ENCODE assay signal across 8 cellular contexts in genomic region chr3:52299815-52300611, GRCh38. TPM values are rescaled to one million over a fixed set of nuclear protein-coding genes. Genes with fewer than 3 reads are reported as not detected.
DNase-seq lines count a peak whose midpoint lies in the region; ATAC-seq, FAIRE-seq and TF ChIP-seq lines count a peak whose summit lies in the region.

No MANE protein-coding gene starts in this region.

- H2BK15ac ChIP-seq in neuronal stem cell (ENCODE audit: low read length) = peak overlapping the region; percentile 94

- peak; percentile 86 for FAIRE-seq in GM12892 (lab: Jason Lieb, UNC)

- peak overlapping the region; percentile 52 for H2BK12ac ChIP-seq in neuronal stem cell (ENCODE audit: low read length)

- peaks cover 41 to 45% of the 10 kb centered on the region in 2 donors for H3K4me1 ChIP-seq in neuronal stem cell (ENCODE audit: control insufficient read depth in 2 of 2, insufficient read depth in 1 of 2, low read depth in 1 of 2, low read length in 2 of 2)

- H4K8ac ChIP-seq in neuronal stem cell (ENCODE audit: low read depth, low read length) = no peak overlapping the region

- H3K9ac ChIP-seq in neuronal stem cell (ENCODE audit: low read depth, low read length, poor library complexity) = peak overlapping the region; percentile 71

- no peak overlapping the region for H3K4ac ChIP-seq in neuronal stem cell (ENCODE audit: low read length)

- no peaks in the 10 kb centered on the region for H3K9me3 ChIP-seq in neuronal stem cell (replicated peaks in 1 of 2; ENCODE audit: control insufficient read depth in 2 of 2, insufficient read depth in 1 of 2, low read depth in 1 of 2, low read length in 2 of 2)

- peaks cover 0 to 7% of the 10 kb centered on the region in 2 donors for H3K36me3 ChIP-seq in neuronal stem cell (replicated peaks in 1 of 2; ENCODE audit: control insufficient read depth in 2 of 2, insufficient read depth in 2 of 2, low read length in 2 of 2)

- peak overlapping the region; percentile 59 for H3K27ac ChIP-seq in neuronal stem cell (replicated peaks; ENCODE audit: low read length)

- H2BK120ac ChIP-seq in neuronal stem cell (ENCODE audit: low read depth, low read length) = peak overlapping the region; percentile 73

- H3K4me3 ChIP-seq in fibroblast of villous mesenchyme (ENCODE audit: low read depth, low read length) = no peak overlapping the region
- H3K4me3 ChIP-seq in neuronal stem cell (ENCODE audit: low read length in 2 of 2) = peak overlapping the region; percentile 18 to 59

- peak overlapping the region; percentile 85 for H4K91ac ChIP-seq in neuronal stem cell (ENCODE audit: low read depth, low read length, poor library complexity)

- DNase-seq in GM12892 (ENCODE audit: insufficient read length) = no peak
- peak; percentile 31 for DNase-seq in NCI-H524 treated with DMSO at 0.1 percent for 48 hours (lab: John Stamatoyannopoulos, UW)
- peak; percentile 48 for DNase-seq in fibroblast of villous mesenchyme (ENCODE audit: low read depth)
- DNase-seq in neuronal stem cell (ENCODE audit: low spot score) = no peak
- DNase-seq in DMS53 (lab: John Stamatoyannopoulos, UW) = no peak
- no peak for DNase-seq in DMS153 (lab: John Stamatoyannopoulos, UW)

- no peaks in the 10 kb centered on the region for H3K27me3 ChIP-seq in neuronal stem cell (ENCODE audit: control insufficient read depth in 3 of 3, insufficient read depth in 3 of 3, low read depth in 1 of 3, low read length in 3 of 3)

- peak overlapping the region; percentile 50 for H3K14ac ChIP-seq in neuronal stem cell (ENCODE audit: low read length)

- peak overlapping the region; percentile 62 for H2BK5ac ChIP-seq in neuronal stem cell (ENCODE audit: low read length)

- peak; percentile 30 for TF ChIP-seq CTCF in fibroblast of villous mesenchyme (IDR thresholded peaks at IDR 0.05; ENCODE audit: insufficient read depth, low read depth, low read length)

- peak overlapping the region; percentile 72 for H3K4me2 ChIP-seq in neuronal stem cell (ENCODE audit: insufficient read depth, low read length, poor library complexity, severe bottlenecking)

- peak overlapping the region; percentile 16 for H3K23ac ChIP-seq in neuronal stem cell (ENCODE audit: low read depth, low read length, poor library complexity)

- no peak for TF ChIP-seq POLR2A in GM12892 (IDR thresholded peaks at IDR 0.05; ENCODE audit: low read depth, low read length)

- H2AK5ac ChIP-seq in neuronal stem cell (ENCODE audit: low read depth, low read length) = peak overlapping the region; percentile 94

- no CpG with 5 or more reads among the region's 14 CpGs for WGBS in neuronal stem cell (ENCODE audit: extremely low coverage in 2 of 2, insufficient read length in 2 of 2, insufficient replicate concordance in 1 of 2), 2 donors

- H3K18ac ChIP-seq in neuronal stem cell (ENCODE audit: low read length) = peak overlapping the region; percentile 98

- no peaks in the 10 kb centered on the region for H3K79me1 ChIP-seq in neuronal stem cell (ENCODE audit: low read depth, low read length)

- ATAC-seq in HG03045 (IDR thresholded peaks at IDR 0.05; ENCODE audit: unreplicated experiment) (no peak), GM18519 (IDR thresholded peaks at IDR 0.05; ENCODE audit: low FRiP score, unreplicated experiment) (no peak)

- peak overlapping the region; percentile 80 for H2AFZ ChIP-seq in neuronal stem cell (ENCODE audit: low read length)

RNA-seq across cellular contexts. Expression of gene GLYCTK, which starts 12.4 kb away (rescaled TPM):
- polyA plus RNA-seq in GM12892 (2012; ENCODE audit: missing spikeins) = 7.1 TPM
- total RNA-seq in fibroblast of villous mesenchyme = 6.9 and 13.5 TPM in 2 replicates
- 0.85 TPM for polyA plus RNA-seq in neuronal stem cell (2013, experiment 1 of 2)
- 1.1 TPM for polyA plus RNA-seq in neuronal stem cell (2013, experiment 2 of 2)

RNA-seq across cellular contexts. Expression of gene DNAH1, which starts 16.1 kb away (rescaled TPM):
- polyA plus RNA-seq in GM12892 (2012; ENCODE audit: missing spikeins) = 6.0 TPM
- 4.7 and 4.8 TPM in 2 replicates for total RNA-seq in fibroblast of villous mesenchyme
- polyA plus RNA-seq in neuronal stem cell (2013, experiment 1 of 2) = 1.3 TPM
- 1.3 TPM for polyA plus RNA-seq in neuronal stem cell (2013, experiment 2 of 2)

RNA-seq across cellular contexts. Expression of gene WDR82, which starts 21.6 kb away (rescaled TPM):
- polyA plus RNA-seq in GM12892 (2012; ENCODE audit: missing spikeins) = 34.7 TPM
- 51.2 and 68.2 TPM in 2 replicates for total RNA-seq in fibroblast of villous mesenchyme
- 37.2 TPM for polyA plus RNA-seq in neuronal stem cell (2013, experiment 1 of 2)
- polyA plus RNA-seq in neuronal stem cell (2013, experiment 2 of 2) = 38.6 TPM

RNA-seq across cellular contexts. Expression of gene PPM1M, which starts 54.5 kb away (rescaled TPM):
- 24.1 TPM for polyA plus RNA-seq in GM12892 (2012; ENCODE audit: missing spikeins)
- total RNA-seq in fibroblast of villous mesenchyme = 19.0 and 20.3 TPM in 2 replicates
- 3.5 TPM for polyA plus RNA-seq in neuronal stem cell (2013, experiment 1 of 2)
- polyA plus RNA-seq in neuronal stem cell (2013, experiment 2 of 2) = 3.7 TPM

Comparison
In these comparisons a context has a peak if more than half of its experiments do, and no peak if none do; other contexts are left out.
1. DNase-seq: peak in NCI-H524 treated with DMSO at 0.1 percent for 48 hours (single experiment) and fibroblast of villous mesenchyme (single experiment); none in GM12892 (single experiment), neuronal stem cell (single experiment), DMS53 (single experiment) and DMS153 (single experiment).